1 cellular context compared by ENCODE assay signal in the genomic region with DNA sequence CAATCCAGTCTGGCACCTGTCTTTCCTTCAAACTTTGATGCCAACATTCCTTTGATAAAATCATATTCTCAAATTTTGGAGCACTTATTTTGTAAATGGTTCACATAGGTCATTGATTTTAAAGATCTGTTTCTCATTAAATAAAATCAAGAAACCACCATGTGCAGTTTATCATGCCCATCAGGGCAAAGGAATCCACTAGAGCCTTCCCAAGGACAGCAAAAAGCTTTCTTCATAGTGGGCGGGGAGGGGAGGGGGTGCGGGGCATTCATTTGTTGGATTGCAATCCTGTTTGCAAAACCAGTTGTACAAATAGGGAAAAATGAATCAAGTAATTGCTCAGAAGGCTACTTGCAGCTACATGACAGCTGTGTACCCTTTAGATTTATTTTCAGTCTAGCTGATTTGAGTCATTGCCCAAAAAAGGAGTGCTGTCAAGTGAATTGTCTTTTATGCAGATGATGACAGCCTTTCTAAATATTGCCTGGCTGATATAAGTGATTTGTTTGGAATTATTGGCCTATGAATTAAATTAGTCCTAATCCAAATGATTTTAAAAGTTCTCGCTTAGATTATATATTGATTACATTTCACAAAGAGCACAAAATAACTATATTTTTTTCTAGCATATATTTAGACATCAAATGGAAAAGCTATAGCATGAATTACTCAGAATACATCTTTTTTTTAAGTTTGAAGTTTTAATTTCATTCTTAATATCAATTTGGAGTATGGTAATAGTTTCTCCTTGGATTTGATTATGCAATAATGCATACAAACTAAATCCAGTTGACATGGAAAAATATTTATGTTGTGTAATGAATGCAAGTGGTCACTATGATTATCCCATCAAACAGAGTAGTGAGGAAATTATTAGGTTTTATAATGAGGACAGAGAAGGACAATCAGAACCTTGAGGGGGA.
TF ChIP-seq lines count a peak whose summit lies in the region.

No MANE protein-coding gene starts in this region.

TF ChIP-seq in SK-N-SH, 30 proteins besides CTCF, POLR2A, EP300 and RAD21 (continued from another document):
- TF ChIP-seq SIN3A (IDR thresholded peaks at IDR 0.05; ENCODE audit: borderline replicate concordance, low read depth, low read length) = peak; percentile 21; the same call in 1 of the 2 replicates
- peak; percentile 78 for TF ChIP-seq JUND (IDR thresholded peaks at IDR 0.05)
- TF ChIP-seq POLR2AphosphoS5 (IDR thresholded peaks at IDR 0.05; ENCODE audit: low read depth, low read length) = peak; percentile 86
- no peak for TF ChIP-seq MXI1 (IDR thresholded peaks at IDR 0.05; ENCODE audit: low read depth, low read length)
- TF ChIP-seq NFIC (IDR thresholded peaks at IDR 0.05; ENCODE audit: borderline replicate concordance) = peak; percentile 88
- TF ChIP-seq, protein P1, sequence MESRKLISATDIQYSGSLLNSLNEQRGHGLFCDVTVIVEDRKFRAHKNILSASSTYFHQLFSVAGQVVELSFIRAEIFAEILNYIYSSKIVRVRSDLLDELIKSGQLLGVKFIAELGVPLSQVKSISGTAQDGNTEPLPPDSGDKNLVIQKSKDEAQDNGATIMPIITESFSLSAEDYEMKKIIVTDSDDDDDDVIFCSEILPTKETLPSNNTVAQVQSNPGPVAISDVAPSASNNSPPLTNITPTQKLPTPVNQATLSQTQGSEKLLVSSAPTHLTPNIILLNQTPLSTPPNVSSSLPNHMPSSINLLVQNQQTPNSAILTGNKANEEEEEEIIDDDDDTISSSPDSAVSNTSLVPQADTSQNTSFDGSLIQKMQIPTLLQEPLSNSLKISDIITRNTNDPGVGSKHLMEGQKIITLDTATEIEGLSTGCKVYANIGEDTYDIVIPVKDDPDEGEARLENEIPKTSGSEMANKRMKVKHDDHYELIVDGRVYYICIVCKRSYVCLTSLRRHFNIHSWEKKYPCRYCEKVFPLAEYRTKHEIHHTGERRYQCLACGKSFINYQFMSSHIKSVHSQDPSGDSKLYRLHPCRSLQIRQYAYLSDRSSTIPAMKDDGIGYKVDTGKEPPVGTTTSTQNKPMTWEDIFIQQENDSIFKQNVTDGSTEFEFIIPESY (IDR thresholded peaks at IDR 0.05; ENCODE audit: borderline replicate concordance, low read depth) = peak; percentile 61; the same call in 1 of the 2 replicates
- peak; percentile 21; the same call in 1 of the 2 replicates for TF ChIP-seq ELF1 (IDR thresholded peaks at IDR 0.05)
- peak; percentile 60; the same call in 1 of the 2 replicates for TF ChIP-seq FOXM1 (IDR thresholded peaks at IDR 0.05; ENCODE audit: low read depth)
- no peak for TF ChIP-seq RCOR1 (IDR thresholded peaks at IDR 0.05; ENCODE audit: low read length)
- peak; percentile 88 for TF ChIP-seq TEAD4 (IDR thresholded peaks at IDR 0.05; ENCODE audit: borderline replicate concordance, insufficient read depth)
- TF ChIP-seq SMC3 (IDR thresholded peaks at IDR 0.05; ENCODE audit: low read depth, low read length) = no peak
- peak; percentile 98 for TF ChIP-seq TCF12 (IDR thresholded peaks at IDR 0.05)
TF ChIP-seq in SK-N-SH: peak in this region for 12.
